Comparison of ENCODE assay signal across 20 cellular contexts in the genomic region with DNA sequence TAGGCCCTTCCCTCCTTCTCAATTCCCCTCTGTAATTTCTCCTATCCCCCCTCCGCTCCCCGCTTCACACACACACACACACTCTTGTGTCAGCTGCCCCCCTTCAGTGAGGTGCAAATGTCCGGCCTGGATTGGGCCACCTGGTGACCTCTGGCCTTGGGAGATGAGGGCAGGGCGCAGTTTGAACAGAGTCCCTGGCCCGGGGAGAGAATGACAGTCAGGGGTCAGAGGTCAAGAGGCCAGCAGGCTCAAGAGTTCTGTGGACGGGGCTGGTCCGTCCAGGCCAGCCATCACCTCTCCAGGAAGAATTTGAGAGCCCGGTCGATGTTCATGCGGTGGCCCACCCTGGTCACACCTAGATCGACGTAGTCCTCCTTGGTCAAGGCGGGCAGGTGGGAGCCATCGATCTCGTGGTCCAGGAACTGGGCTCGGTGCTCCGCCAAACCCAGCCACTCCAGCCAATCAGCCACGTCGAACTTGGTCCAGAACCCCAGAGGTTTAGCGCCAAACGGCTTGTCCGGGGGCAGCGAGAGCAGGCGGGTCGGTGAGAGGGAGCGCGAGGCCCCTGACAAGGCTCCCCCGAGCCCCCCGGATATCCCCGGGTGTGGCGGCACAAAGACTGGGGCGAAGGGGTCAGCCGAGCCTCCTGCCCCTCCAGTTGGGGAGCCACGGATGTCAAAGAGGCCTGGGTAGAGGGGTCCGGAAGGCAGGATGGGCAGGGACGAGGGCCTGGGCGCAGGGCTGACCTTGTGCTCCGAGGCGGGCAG. TPM values are rescaled to one million over a fixed set of nuclear protein-coding genes. Genes with fewer than 3 reads are reported as not detected.
DNase-seq lines count a peak whose midpoint lies in the region; ATAC-seq, FAIRE-seq and TF ChIP-seq lines count a peak whose summit lies in the region.
"Had no signal": no experiment of that assay in that cellular context is flagged by ENCODE, and none has a peak within 500 bp of the region (broad histone marks: within the 10 kb centered on the region; RNA-seq: fewer than 3 reads in every experiment).

No MANE protein-coding gene starts in this region.

- POLR2A ChIA-PET in WTC11 (lab: Charles Lee), result no interaction called here
- POLR2A ChIA-PET in H1 (lab: Charles Lee; ENCODE audit: partially characterized antibody), result no interaction called here

- H3K9me3 ChIP-seq in H1 (ENCODE audit: insufficient read depth in 2 of 2, low read depth in 1 of 2, low read length in 1 of 2) (0 out of 4 replicates have a peak, but pooled peaks cover 0 to 5% of the 10 kb centered on the region in 2 experiments), Karpas-422 (ENCODE audit: low read length) (no peaks in the 10 kb centered on the region)

- no peak overlapping the region for H3K27ac Mint-ChIP-seq in WTC11
- no peak overlapping the region for H3K27ac Mint-ChIP-seq in neural crest cell (ENCODE audit: unreplicated experiment)
- H3K27ac Mint-ChIP-seq: CD4-positive, CD25-positive, alpha-beta regulatory T cell; CD8-positive, alpha-beta T cell; GM23338 had no signal

- H3K56ac ChIP-seq in H1 (replicated peaks; ENCODE audit: insufficient read length, low read depth, low read length), result no peak overlapping the region

- H3K9ac ChIP-seq in H1 (replicated peaks in 1 of 4; ENCODE audit: extremely low read depth in 1 of 4, low read depth in 3 of 4, low read length in 3 of 4) (no peak overlapping the region), Karpas-422 (ENCODE audit: low read length) (no peak overlapping the region)

- 87% methylated on average over 18 of the region's 39 CpGs; no CpG with 5 or more reads in 1 of the 2 experiments for WGBS in H1 (ENCODE audit: extremely low coverage in 1 of 2, insufficient coverage in 1 of 2, insufficient read length in 1 of 2, insufficient replicate concordance in 2 of 2, low coverage in 1 of 2, low lambda C conversion rate in 2 of 2, missing lambda C conversion rate in 1 of 2), 2 experiments

- H3K36me3 Mint-ChIP-seq in WTC11 (peaks cover 8% of the 10 kb centered on the region), neural crest cell (ENCODE audit: low read depth) (no peaks in the 10 kb centered on the region)
- H3K36me3 Mint-ChIP-seq: CD4-positive, CD25-positive, alpha-beta regulatory T cell; CD8-positive, alpha-beta T cell had no signal

- no peak overlapping the region for H3K14ac ChIP-seq in H1 (ENCODE audit: insufficient read length)

- no peak overlapping the region for H2AK5ac ChIP-seq in H1 (ENCODE audit: low read depth, low read length)

- H3K27ac ChIP-seq in H1 (ENCODE audit: low read depth, low read length) (no peak overlapping the region), Karpas-422 (ENCODE audit: low read length) (no peak overlapping the region)
- H3K27ac ChIP-seq: C4-2B had no signal

- H3K36me3 ChIP-seq in H7 (replicated peaks; ENCODE audit: control insufficient read depth, insufficient read depth, low read length) (no peaks in the 10 kb centered on the region), H1 (ENCODE audit: control insufficient read depth in 2 of 4, insufficient read depth in 4 of 4, low read length in 3 of 4) (no peaks in the 10 kb centered on the region; a peak in 1 of 8 replicates), Karpas-422 (ENCODE audit: insufficient read depth, low read length) (no peaks in the 10 kb centered on the region)

- TF ChIP-seq EP300 in H1 (IDR thresholded peaks at IDR 0.05; ENCODE audit: borderline replicate concordance in 1 of 2, low read depth in 2 of 2, low read length in 2 of 2), result no peak

- H3K18ac ChIP-seq in H1 (ENCODE audit: extremely low read depth, low read length), result no peak overlapping the region; the same call in 1 of the 2 replicates

- TF ChIP-seq CTCF in WTC11 (IDR thresholded peaks at IDR 0.05) (no peak), H1 (IDR thresholded peaks at IDR 0.05; ENCODE audit: control extremely low read depth in 1 of 3, insufficient read depth in 1 of 3, low read depth in 1 of 3, low read length in 3 of 3) (no peak), neural crest cell (conservative IDR thresholded peaks at IDR 0.05) (no peak)

- H2AFZ ChIP-seq in H1 (ENCODE audit: low read length) (no peak overlapping the region), Karpas-422 (ENCODE audit: low read length) (no peak overlapping the region)
- H2AFZ ChIP-seq: GM23338 had no signal

- no peak overlapping the region for H2BK15ac ChIP-seq in H1 (ENCODE audit: low read length)

- no peak overlapping the region for H4K91ac ChIP-seq in H1 (replicated peaks; ENCODE audit: insufficient read length, low read length)

- H3K79me2 ChIP-seq in H1 (ENCODE audit: control insufficient read depth in 1 of 2, insufficient read depth in 2 of 2, low read length in 2 of 2) (no peaks in the 10 kb centered on the region), Karpas-422 (ENCODE audit: low read length) (no peaks in the 10 kb centered on the region)

- DNase-seq in H7 (peak; percentile 46), WTC11 (ENCODE audit: low spot score) (no peak), H1 (ENCODE audit: low read depth in 1 of 2, low spot score in 2 of 2) (no peak), neural crest cell (ENCODE audit: low read depth, low spot score) (no peak), Karpas-422 (no peak), activated gamma-delta T cell (lab: John Stamatoyannopoulos, UW) (no peak)
- DNase-seq: Caco-2; CD4-positive, CD25-positive, alpha-beta regulatory T cell; CD8-positive, alpha-beta T cell; DMS153; DND-41; HCEC 1CT had no signal

- no peak overlapping the region for H2BK120ac ChIP-seq in H1 (replicated peaks; ENCODE audit: low read depth, low read length)

- ATAC-seq in WTC11, result no peak
- ATAC-seq in GM18502 (IDR thresholded peaks at IDR 0.05; ENCODE audit: poor library complexity, unreplicated experiment), result no peak
- ATAC-seq in HG03460 (IDR thresholded peaks at IDR 0.05; ENCODE audit: unreplicated experiment), result no peak
- ATAC-seq: CD8-positive, alpha-beta T cell; GM23338 had no signal

- H3K27me3 ChIP-seq in H7 (ENCODE audit: control insufficient read depth, insufficient read depth, low read length), result peaks cover 2% of the 10 kb centered on the region; the same call in 1 of the 2 replicates
- H3K27me3 ChIP-seq in H1 (replicated peaks in 1 of 4; ENCODE audit: control insufficient read depth in 3 of 4, extremely low read depth in 1 of 4, insufficient read depth in 3 of 4, low read length in 3 of 4), result peaks cover 4 to 10% (median 7%) of the 10 kb centered on the region in 4 experiments
- H3K27me3 ChIP-seq in Karpas-422 (ENCODE audit: low read length), result no peaks in the 10 kb centered on the region; the same call in 1 of the 2 replicates

- H3K4me3 ChIP-seq in H7 (ENCODE audit: insufficient read depth, low read depth, low read length) (no peak overlapping the region), H1 (ENCODE audit: extremely low read depth in 1 of 4, insufficient read depth in 2 of 4, low read depth in 3 of 4, low read length in 4 of 4) (no peak overlapping the region), Karpas-422 (ENCODE audit: low read length) (no peak overlapping the region)
- H3K4me3 ChIP-seq: GM23338 had no signal

- H3K4me1 Mint-ChIP-seq in WTC11 (peaks cover 24% of the 10 kb centered on the region), neural crest cell (peaks cover 37% of the 10 kb centered on the region)
- H3K4me1 Mint-ChIP-seq: GM23338 had no signal

- H4K20me1 ChIP-seq in H1 (replicated peaks in 1 of 2; ENCODE audit: control insufficient read depth in 1 of 2, insufficient read depth in 2 of 2, low read length in 2 of 2) (peaks cover 0 to 9% of the 10 kb centered on the region in 2 experiments), Karpas-422 (ENCODE audit: insufficient read depth, low read depth, low read length) (no peaks in the 10 kb centered on the region)

- H3K4ac ChIP-seq in H1 (replicated peaks; ENCODE audit: insufficient read length, low read depth, low read length), result no peak overlapping the region

- FAIRE-seq in H1 (lab: Jason Lieb, UNC), result no peak
- FAIRE-seq: G401.6, GM12892, GM19239, H54 had no signal

- no peak overlapping the region for H4K5ac ChIP-seq in H1 (ENCODE audit: insufficient read length, low read depth, low read length)

- TF ChIP-seq POLR2A in H1 (IDR thresholded peaks at IDR 0.05; ENCODE audit: control extremely low read depth in 1 of 2, low read depth in 2 of 2, low read length in 2 of 2), result no peak

- peaks cover 14% of the 10 kb centered on the region for H3K23me2 ChIP-seq in H1 (ENCODE audit: low read depth, low read length)

- no peak overlapping the region for H2BK20ac ChIP-seq in H1 (ENCODE audit: low read length)

- TF ChIP-seq RAD21 in H1 (IDR thresholded peaks at IDR 0.05 in 1 of 2, conservative IDR thresholded peaks at IDR 0.05 in 1 of 2; ENCODE audit: low read depth in 2 of 2, low read length in 2 of 2), result no peak

- no peaks in the 10 kb centered on the region for H3K9me2 ChIP-seq in Karpas-422 (replicated peaks; ENCODE audit: insufficient read depth, low read length)

- H3K4me1 ChIP-seq in H1 (replicated peaks in 1 of 4; ENCODE audit: control insufficient read depth in 3 of 4, insufficient read depth in 4 of 4, low read length in 3 of 4), result peaks cover 3 to 13% (median 8%) of the 10 kb centered on the region in 4 experiments; a peak in 6 of 7 replicates
- peaks cover 15% of the 10 kb centered on the region for H3K4me1 ChIP-seq in Karpas-422 (ENCODE audit: low read length)
- H3K4me1 ChIP-seq: Caco-2 had no signal

- H3K9me3 Mint-ChIP-seq in WTC11, result peaks cover 12% of the 10 kb centered on the region
- H3K9me3 Mint-ChIP-seq in neural crest cell, result no peaks in the 10 kb centered on the region

- peaks cover 59% of the 10 kb centered on the region for H3K27me3 Mint-ChIP-seq in WTC11 (ENCODE audit: low read depth)
- H3K27me3 Mint-ChIP-seq in neural crest cell (ENCODE audit: low read depth), result peaks cover 60% of the 10 kb centered on the region

- H3K4me3 Mint-ChIP-seq in WTC11 (no peak overlapping the region), neural crest cell (peak overlapping the region; percentile 27)
- H3K4me3 Mint-ChIP-seq: CD4-positive, CD25-positive, alpha-beta regulatory T cell; CD8-positive, alpha-beta T cell; GM23338 had no signal

- H3K23ac ChIP-seq in H1 (ENCODE audit: insufficient read length), result no peak overlapping the region

- H3K4me2 ChIP-seq in H1 (ENCODE audit: insufficient read depth in 1 of 2, low read depth in 2 of 2, low read length in 2 of 2) (no peak overlapping the region; a peak in 1 of 4 replicates), Karpas-422 (ENCODE audit: low read depth, low read length, poor library complexity, severe bottlenecking) (no peak overlapping the region)
- H3K4me2 ChIP-seq: GM23338 had no signal

- CTCF ChIA-PET in WTC11 (lab: Charles Lee), result no interaction called here
- CTCF ChIA-PET in H1 (lab: Charles Lee; ENCODE audit: partially characterized antibody), result no interaction called here

- no peak overlapping the region for H2BK12ac ChIP-seq in H1 (ENCODE audit: low read depth, low read length)

- peak overlapping the region; percentile 15; the same call in 1 of the 2 replicates for H4K8ac ChIP-seq in H1 (ENCODE audit: extremely low read depth, insufficient read depth, low read length)

- H2BK5ac ChIP-seq in H1 (ENCODE audit: low read depth, low read length), result no peak overlapping the region

- no peaks in the 10 kb centered on the region for H3K79me1 ChIP-seq in H1 (ENCODE audit: low read depth, low read length)

RNA-seq across cellular contexts. Expression of a gene that starts 12.6 kb away (rescaled TPM):
- total RNA-seq in H7 (2014; rRNA removed; shearing (Covaris generic)), result 7.8 and 8.0 TPM in 2 replicates
- total RNA-seq in WTC11 (2021) (22.4 to 24.5 TPM (median 22.9 TPM) in 3 replicates), neural crest cell (7.9 and 9.2 TPM in 2 replicates)
- total RNA-seq in H1 (2021; fragmentation: NEBNext Ultra II Directional; extraction: Animal tissue kit (Norgen Biotek cat#: 25700)), result 11.7 and 14.2 TPM in 2 replicates
- polyA plus RNA-seq in H1 (2011; rRNA removed), result 13.0 and 22.0 TPM in 2 replicates
- 12.6 TPM for polyA plus RNA-seq in H1 (2011; cell fraction: cytosol; rRNA removed)
- polyA plus RNA-seq in H1 (2011; cell fraction: nucleus; rRNA removed), result 15.7 TPM
- polyA plus RNA-seq in H1 (2012, experiment 1 of 2), result 2.5 to 17.3 TPM (median 15.4 TPM) in 4 replicates
- 7.0 TPM for polyA plus RNA-seq in H1 (2012, experiment 2 of 2)
- 20.4 TPM for polyA plus RNA-seq in H1 (2013, experiment 1 of 2)
- polyA plus RNA-seq in H1 (2013, experiment 2 of 2), result 20.0 TPM
- polyA minus RNA-seq in H1 (2011; rRNA and poly(A)+ RNA removed), result not detected in 2 replicates
- polyA minus RNA-seq in H1 (2011; cell fraction: cytosol; rRNA and poly(A)+ RNA removed), result not detected
- 7.5 TPM for polyA minus RNA-seq in H1 (2011; cell fraction: nucleus; rRNA and poly(A)+ RNA removed)
- 1.1 TPM in 1 of 2 replicates, not detected in the other for total RNA-seq in Karpas-422 (2014; rRNA removed; shearing (Covaris generic); ENCODE audit: low replicate concordance)
- total RNA-seq: CD4-positive, CD25-positive, alpha-beta regulatory T cell; CD8-positive, alpha-beta T cell had no signal
- polyA plus RNA-seq: CD4-positive, CD25-positive, alpha-beta regulatory T cell had no signal

RNA-seq across cellular contexts. Expression of a gene that starts 22.2 kb away (rescaled TPM):
- total RNA-seq in H7 (2014; rRNA removed; shearing (Covaris generic)), result 0.66 and 1.8 TPM in 2 replicates
- total RNA-seq in WTC11 (2021) (14.6 to 21.7 TPM (median 20.1 TPM) in 3 replicates), neural crest cell (1.4 and 2.0 TPM in 2 replicates)
- total RNA-seq in H1 (2021; fragmentation: NEBNext Ultra II Directional; extraction: Animal tissue kit (Norgen Biotek cat#: 25700)), result 13.9 and 17.3 TPM in 2 replicates
- polyA plus RNA-seq in H1 (2011; rRNA removed), result 6.7 and 12.7 TPM in 2 replicates
- polyA plus RNA-seq in H1 (2011; cell fraction: cytosol; rRNA removed), result 6.2 TPM
- polyA plus RNA-seq in H1 (2011; cell fraction: nucleus; rRNA removed), result 13.0 TPM
- 11.9 to 13.7 TPM (median 12.9 TPM) in 4 replicates for polyA plus RNA-seq in H1 (2012, experiment 1 of 2)
- 12.1 TPM for polyA plus RNA-seq in H1 (2012, experiment 2 of 2)
- polyA plus RNA-seq in H1 (2013, experiment 1 of 2), result 11.8 TPM
- 12.4 TPM for polyA plus RNA-seq in H1 (2013, experiment 2 of 2)
- polyA minus RNA-seq in H1 (2011; rRNA and poly(A)+ RNA removed), result 3.1 and 5.1 TPM in 2 replicates
- 4.0 TPM for polyA minus RNA-seq in H1 (2011; cell fraction: cytosol; rRNA and poly(A)+ RNA removed)
- polyA minus RNA-seq in H1 (2011; cell fraction: nucleus; rRNA and poly(A)+ RNA removed), result 4.0 TPM
- 0.11 TPM in 1 of 2 replicates, not detected in the other for total RNA-seq in Karpas-422 (2014; rRNA removed; shearing (Covaris generic); ENCODE audit: low replicate concordance)
- total RNA-seq: CD4-positive, CD25-positive, alpha-beta regulatory T cell had no signal
- polyA plus RNA-seq: CD4-positive, CD25-positive, alpha-beta regulatory T cell had no signal

RNA-seq across cellular contexts. Expression of a gene that starts 57.7 kb away (rescaled TPM):
- 0.35 and 0.67 TPM in 2 replicates for total RNA-seq in H7 (2014; rRNA removed; shearing (Covaris generic))
- total RNA-seq in WTC11 (2021) (3.9 to 8.7 TPM (median 5.0 TPM) in 3 replicates), neural crest cell (6.7 and 6.8 TPM in 2 replicates)
- 3.7 and 3.9 TPM in 2 replicates for total RNA-seq in H1 (2021; fragmentation: NEBNext Ultra II Directional; extraction: Animal tissue kit (Norgen Biotek cat#: 25700))
- polyA plus RNA-seq in H1 (2011; rRNA removed), result 1.1 and 1.2 TPM in 2 replicates
- polyA plus RNA-seq in H1 (2011; cell fraction: cytosol; rRNA removed), result 0.88 TPM
- polyA plus RNA-seq in H1 (2011; cell fraction: nucleus; rRNA removed), result 7.0 TPM
- polyA plus RNA-seq in H1 (2012, experiment 1 of 2), result 2.6 to 5.1 TPM (median 3.8 TPM) in 4 replicates
- polyA plus RNA-seq in H1 (2012, experiment 2 of 2), result 1.4 TPM
- 1.8 TPM for polyA plus RNA-seq in H1 (2013, experiment 1 of 2)
- 1.1 TPM for polyA plus RNA-seq in H1 (2013, experiment 2 of 2)
- polyA minus RNA-seq in H1 (2011; rRNA and poly(A)+ RNA removed), result 0.54 and 0.98 TPM in 2 replicates
- polyA minus RNA-seq in H1 (2011; cell fraction: cytosol; rRNA and poly(A)+ RNA removed), result 3.0 TPM
- 6.6 TPM for polyA minus RNA-seq in H1 (2011; cell fraction: nucleus; rRNA and poly(A)+ RNA removed)
- not detected in 2 replicates for total RNA-seq in Karpas-422 (2014; rRNA removed; shearing (Covaris generic); ENCODE audit: low replicate concordance)
- total RNA-seq: Caco-2; CD4-positive, CD25-positive, alpha-beta regulatory T cell had no signal
- polyA plus RNA-seq: CD4-positive, CD25-positive, alpha-beta regulatory T cell had no signal
